8 cellular contexts compared by ENCODE assay signal in the genomic region with DNA sequence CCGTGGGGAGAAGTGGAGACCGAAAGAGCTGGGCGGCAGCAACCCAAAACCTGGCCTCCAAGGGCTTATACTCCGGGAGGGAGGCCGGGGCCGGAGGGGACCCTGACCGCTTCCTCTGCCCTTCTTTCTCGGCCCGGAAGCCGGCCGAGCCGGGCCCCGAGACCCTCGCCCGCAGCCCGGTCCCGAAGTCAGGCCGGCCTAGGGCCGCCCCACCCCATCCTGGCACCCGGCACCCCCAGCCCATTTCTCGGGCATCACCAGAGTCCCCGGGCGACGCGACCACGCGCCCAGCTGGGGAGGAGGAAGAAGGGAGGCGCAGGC. TPM values are rescaled to one million over a fixed set of nuclear protein-coding genes. Genes with fewer than 3 reads are reported as not detected.
DNase-seq lines count a peak whose midpoint lies in the region; ATAC-seq and TF ChIP-seq lines count a peak whose summit lies in the region.

No MANE protein-coding gene starts in this region.

- H3K4me1 ChIP-seq in cardiac muscle cell (ENCODE audit: low read depth), result peaks cover 10% of the 10 kb centered on the region
- peaks cover 19% of the 10 kb centered on the region for H3K4me1 ChIP-seq in suprapubic skin

- no peaks in the 10 kb centered on the region for H3K9me3 ChIP-seq in cardiac muscle cell (ENCODE audit: low read depth)
- no peaks in the 10 kb centered on the region for H3K9me3 ChIP-seq in suprapubic skin

- DNase-seq in cardiac muscle cell (ENCODE audit: low read depth in 1 of 2, low spot score in 1 of 2) (no peak), cardiac septum (ENCODE audit: low spot score) (no peak), suprapubic skin (ENCODE audit: low spot score in 2 of 2) (no peak)
- no peak for DNase-seq in activated CD4-positive, CD25-positive, alpha-beta regulatory T cell treated with anti-CD3 and anti-CD28 coated beads, Interleukin-2, amount 50 U/mL, for 72 hours

- H3K4me3 ChIP-seq in cardiac muscle cell (peak overlapping the region; percentile 87), suprapubic skin (peak overlapping the region; percentile 67)

- TF ChIP-seq CTCF in cardiac muscle cell (IDR thresholded peaks at IDR 0.05; ENCODE audit: low read depth, low read length) (no peak), suprapubic skin (IDR thresholded peaks at IDR 0.05) (no peak)

- TF ChIP-seq POLR2A in suprapubic skin (IDR thresholded peaks at IDR 0.05), result no peak

- peaks cover 24% of the 10 kb centered on the region for H3K27me3 ChIP-seq in cardiac muscle cell
- no peaks in the 10 kb centered on the region for H3K27me3 ChIP-seq in layer of hippocampus (ENCODE audit: control insufficient read depth, insufficient read depth, low read length)
- H3K27me3 ChIP-seq in suprapubic skin, result no peaks in the 10 kb centered on the region

- H3K36me3 ChIP-seq in cardiac muscle cell (no peaks in the 10 kb centered on the region), suprapubic skin (no peaks in the 10 kb centered on the region)

- intact Hi-C loops in cardiac septum (cut with DNase I), result loop anchor here (2.0 to 5.0 kb wide), 4 partner anchors 52 to 287 kb away; a partner anchor contains a TSS

- no peak for TF ChIP-seq EP300 in suprapubic skin (IDR thresholded peaks at IDR 0.05)

- ATAC-seq in HG03378 (IDR thresholded peaks at IDR 0.05; ENCODE audit: unreplicated experiment), result peak; percentile 2
- ATAC-seq in GM18519 (IDR thresholded peaks at IDR 0.05; ENCODE audit: low FRiP score, unreplicated experiment), result no peak

- peak overlapping the region; percentile 59 for H3K27ac ChIP-seq in cardiac muscle cell
- H3K27ac ChIP-seq in adipose tissue (ENCODE audit: low read depth, low read length), result peak overlapping the region; percentile 17
- H3K27ac ChIP-seq in layer of hippocampus (ENCODE audit: low read depth, low read length), result peak overlapping the region; percentile 88
- H3K27ac ChIP-seq in suprapubic skin, result peak overlapping the region; percentile 96

- WGBS in adipose tissue, 3 donors, result 0 to 1% (median 0%) methylated on average over 24 to 28 of the region's 28 CpGs
- 0% methylated on average over 11 of the region's 28 CpGs for WGBS in suprapubic skin

RNA-seq across cellular contexts. Expression of a gene that starts 0.6 kb away (rescaled TPM):
- 7.5 and 7.8 TPM in 2 replicates for total RNA-seq in cardiac muscle cell
- polyA plus RNA-seq in cardiac muscle cell, result 6.9 and 10.1 TPM in 2 replicates
- total RNA-seq in cardiac septum, result 26.1 TPM
- polyA plus RNA-seq in adipose tissue, result 1 to 10 TPM; 3.0 to 6.0 (median 5.1) TPM
- 1 to 10 TPM; 4.3 to 9.9 (median 7.7) TPM for total RNA-seq in suprapubic skin

RNA-seq across cellular contexts. Expression of a gene that starts 57.1 kb away (rescaled TPM):
- total RNA-seq in cardiac muscle cell, result 6.3 and 8.7 TPM in 2 replicates
- polyA plus RNA-seq in cardiac muscle cell, result 19.0 and 20.2 TPM in 2 replicates
- total RNA-seq in cardiac septum, result 18.9 TPM
- 1 to 10 TPM; 3.9 to 4.8 (median 3.9) TPM for polyA plus RNA-seq in adipose tissue
- 1 to 10 TPM; 3.9 to 5.7 (median 4.6) TPM for total RNA-seq in suprapubic skin

Comparison
In these comparisons a context has a peak if more than half of its experiments do, and no peak if none do; other contexts are left out.
1. H3K27ac ChIP-seq: peak in every context shown above with its lines; median percentile 96 in suprapubic skin; 88 in layer of hippocampus; 59 in cardiac muscle cell; 17 in adipose tissue.